24 cellular contexts compared by ENCODE assay signal in the genomic region with DNA sequence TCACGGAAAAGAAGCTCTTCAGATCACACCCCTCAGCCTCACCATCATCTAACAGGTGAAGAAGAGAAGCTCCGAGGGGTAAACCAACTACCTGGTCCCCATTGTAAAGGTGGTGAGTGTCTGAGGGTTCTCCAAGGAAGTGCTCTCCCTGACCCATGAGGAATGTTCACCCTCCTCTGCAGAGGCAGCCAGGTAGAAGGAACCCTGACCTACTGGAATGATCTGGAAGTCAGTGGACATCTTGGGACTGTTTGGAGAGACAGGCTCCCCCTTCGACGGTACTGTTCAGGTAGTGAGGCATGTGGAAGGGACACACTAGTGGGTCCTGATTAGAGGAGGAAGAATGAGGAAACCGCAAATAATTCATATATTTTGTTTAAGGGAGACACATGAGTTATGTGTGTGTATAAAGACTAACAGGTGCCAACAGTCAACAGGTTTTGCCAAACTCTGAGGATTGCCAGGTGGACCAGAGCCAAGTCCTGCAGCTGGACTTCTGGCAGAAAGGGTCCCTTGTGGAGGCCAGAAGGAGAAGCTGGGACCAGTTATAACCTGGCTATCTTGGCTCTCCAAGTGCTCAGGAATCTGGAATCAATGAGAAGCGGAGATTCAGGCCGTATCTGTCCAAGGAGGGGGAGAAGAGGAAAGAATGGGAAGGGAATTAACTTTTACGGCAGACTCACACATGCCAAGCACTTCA. TPM values are rescaled to one million over a fixed set of nuclear protein-coding genes. Genes with fewer than 3 reads are reported as not detected.
DNase-seq lines count a peak whose midpoint lies in the region; ATAC-seq and TF ChIP-seq lines count a peak whose summit lies in the region.
"Had no signal": no experiment of that assay in that cellular context is flagged by ENCODE, and none has a peak within 500 bp of the region (broad histone marks: within the 10 kb centered on the region; RNA-seq: fewer than 3 reads in every experiment).

No MANE protein-coding gene starts in this region.

- H3K4me3 Mint-ChIP-seq in stimulated activated naive B cell treated with anti-CD40 and anti-IgM and Interleukin-4, amounts not matched to agents 10 μg/mL and 1 μg/mL and 100 μg/mL, for 72 hours = no peak overlapping the region
- no peak overlapping the region for H3K4me3 Mint-ChIP-seq in WTC11
- H3K4me3 Mint-ChIP-seq: H9, natural killer cell had no signal

- H3K4me3 ChIP-seq in MG63 (no peak overlapping the region), left lung (no peak overlapping the region)
- H3K4me3 ChIP-seq: psoas muscle, smooth muscle cell had no signal

- DNase-seq in MG63 = peak; percentile 56
- peak; percentile 45 for DNase-seq in NCI-H774 (lab: John Stamatoyannopoulos, UW)
- DNase-seq in fibroblast of gingiva (ENCODE audit: low read depth) = peak; percentile 24
- DNase-seq in stimulated activated naive B cell treated with anti-CD40 and anti-IgM and Interleukin-4, amounts not matched to agents 10 μg/mL and 1 μg/mL and 100 μg/mL, for 72 hours = no peak
- DNase-seq in WTC11 (ENCODE audit: low spot score) = no peak
- no peak for DNase-seq in activated CD4-positive, alpha-beta T cell treated with anti-CD3 and anti-CD28 coated beads for 48 hours
- DNase-seq in left lung = no peak
- DNase-seq: activated CD4-positive, CD25-positive, alpha-beta regulatory T cell treated with anti-CD3 and anti-CD28 coated beads, Interleukin-2, amount 50 U/mL, for 72 hours; activated CD8-positive, alpha-beta memory T cell treated with anti-CD3 and anti-CD28 coated beads for 24 hours; activated T-cell treated with anti-CD3 and anti-CD28 coated beads, Interleukin-2, amount 50 U/mL, for 48 hours; aorta; Caco-2; effector CD4-positive, alpha-beta T cell; glutamatergic neuron; H9; Kasumi-1; natural killer cell; NCI-H1417 treated with DMSO at 0.1 percent for 48 hours; psoas muscle; stimulated activated CD4-positive, alpha-beta T cell treated with anti-CD3 and anti-CD28 coated beads, Interleukin-4, amount 100 ng/mL, for 24 hours; T1000 had no signal

- TF ChIP-seq CTCF in WTC11 (IDR thresholded peaks at IDR 0.05) = no peak
- no peak for TF ChIP-seq CTCF in left lung (IDR thresholded peaks at IDR 0.05)

- POLR2A ChIA-PET in WTC11 (lab: Charles Lee) = no interaction called here

- H3K36me3 Mint-ChIP-seq in stimulated activated naive B cell treated with anti-CD40 and anti-IgM and Interleukin-4, amounts not matched to agents 10 μg/mL and 1 μg/mL and 100 μg/mL, for 72 hours = no peaks in the 10 kb centered on the region
- H3K36me3 Mint-ChIP-seq in WTC11 = no peaks in the 10 kb centered on the region
- H3K36me3 Mint-ChIP-seq: activated naive CD4-positive, alpha-beta T cell treated with anti-CD3 and anti-CD28 coated beads, Interleukin-2, amount 50 U/mL, for 24 hours; natural killer cell had no signal

- no peaks in the 10 kb centered on the region for H3K9me3 Mint-ChIP-seq in stimulated activated naive B cell treated with anti-CD40 and anti-IgM and Interleukin-4, amounts not matched to agents 10 μg/mL and 1 μg/mL and 100 μg/mL, for 72 hours
- no peaks in the 10 kb centered on the region for H3K9me3 Mint-ChIP-seq in WTC11
- H3K9me3 Mint-ChIP-seq: activated naive CD4-positive, alpha-beta T cell treated with anti-CD3 and anti-CD28 coated beads, Interleukin-2, amount 50 U/mL, for 24 hours; H9; natural killer cell had no signal

- H3K27me3 ChIP-seq in MG63 (no peaks in the 10 kb centered on the region), left lung (peaks cover 0 to 12% of the 10 kb centered on the region in 2 donors)

- H3K36me3 ChIP-seq in MG63 (no peaks in the 10 kb centered on the region), left lung (no peaks in the 10 kb centered on the region)

- intact Hi-C loops in left lung (cut with DNase I) = no loop called here

- H3K27ac ChIP-seq in left lung = no peak overlapping the region
- H3K27ac ChIP-seq: psoas muscle had no signal

- H3K27ac Mint-ChIP-seq in stimulated activated naive B cell treated with anti-CD40 and anti-IgM and Interleukin-4, amounts not matched to agents 10 μg/mL and 1 μg/mL and 100 μg/mL, for 72 hours = peak overlapping the region; percentile 44
- H3K27ac Mint-ChIP-seq in WTC11 = no peak overlapping the region
- H3K27ac Mint-ChIP-seq: activated naive CD4-positive, alpha-beta T cell treated with anti-CD3 and anti-CD28 coated beads, Interleukin-2, amount 50 U/mL, for 24 hours; H9; natural killer cell had no signal

- ATAC-seq in stimulated activated naive B cell treated with anti-CD40 and anti-IgM and Interleukin-4, amounts not matched to agents 10 μg/mL and 1 μg/mL and 100 μg/mL, for 72 hours (replicated peaks) = no peak
- ATAC-seq in WTC11 (no peak), left lung (no peak)
- ATAC-seq: natural killer cell, Panc1, psoas muscle had no signal

- no peaks in the 10 kb centered on the region for H3K9me3 ChIP-seq in MG63
- no peaks in the 10 kb centered on the region for H3K9me3 ChIP-seq in left lung
- H3K9me3 ChIP-seq: Caco-2, psoas muscle had no signal

- CTCF ChIA-PET in WTC11 (lab: Charles Lee) = no interaction called here

- H3K27me3 Mint-ChIP-seq in stimulated activated naive B cell treated with anti-CD40 and anti-IgM and Interleukin-4, amounts not matched to agents 10 μg/mL and 1 μg/mL and 100 μg/mL, for 72 hours = peaks cover 18 to 32% of the 10 kb centered on the region in 2 donors
- peaks cover 26% of the 10 kb centered on the region for H3K27me3 Mint-ChIP-seq in WTC11 (ENCODE audit: low read depth)

- peaks cover 10 to 21% of the 10 kb centered on the region in 2 donors for H3K4me1 Mint-ChIP-seq in stimulated activated naive B cell treated with anti-CD40 and anti-IgM and Interleukin-4, amounts not matched to agents 10 μg/mL and 1 μg/mL and 100 μg/mL, for 72 hours
- peaks cover 22% of the 10 kb centered on the region for H3K4me1 Mint-ChIP-seq in WTC11

- H3K4me1 ChIP-seq in left lung = peaks cover 12 to 23% of the 10 kb centered on the region in 2 donors
- H3K4me1 ChIP-seq: Caco-2 had no signal

TF ChIP-seq in WTC11, 78 proteins besides CTCF, POLR2A, EP300 and RAD21:
- TF ChIP-seq, protein P1, sequence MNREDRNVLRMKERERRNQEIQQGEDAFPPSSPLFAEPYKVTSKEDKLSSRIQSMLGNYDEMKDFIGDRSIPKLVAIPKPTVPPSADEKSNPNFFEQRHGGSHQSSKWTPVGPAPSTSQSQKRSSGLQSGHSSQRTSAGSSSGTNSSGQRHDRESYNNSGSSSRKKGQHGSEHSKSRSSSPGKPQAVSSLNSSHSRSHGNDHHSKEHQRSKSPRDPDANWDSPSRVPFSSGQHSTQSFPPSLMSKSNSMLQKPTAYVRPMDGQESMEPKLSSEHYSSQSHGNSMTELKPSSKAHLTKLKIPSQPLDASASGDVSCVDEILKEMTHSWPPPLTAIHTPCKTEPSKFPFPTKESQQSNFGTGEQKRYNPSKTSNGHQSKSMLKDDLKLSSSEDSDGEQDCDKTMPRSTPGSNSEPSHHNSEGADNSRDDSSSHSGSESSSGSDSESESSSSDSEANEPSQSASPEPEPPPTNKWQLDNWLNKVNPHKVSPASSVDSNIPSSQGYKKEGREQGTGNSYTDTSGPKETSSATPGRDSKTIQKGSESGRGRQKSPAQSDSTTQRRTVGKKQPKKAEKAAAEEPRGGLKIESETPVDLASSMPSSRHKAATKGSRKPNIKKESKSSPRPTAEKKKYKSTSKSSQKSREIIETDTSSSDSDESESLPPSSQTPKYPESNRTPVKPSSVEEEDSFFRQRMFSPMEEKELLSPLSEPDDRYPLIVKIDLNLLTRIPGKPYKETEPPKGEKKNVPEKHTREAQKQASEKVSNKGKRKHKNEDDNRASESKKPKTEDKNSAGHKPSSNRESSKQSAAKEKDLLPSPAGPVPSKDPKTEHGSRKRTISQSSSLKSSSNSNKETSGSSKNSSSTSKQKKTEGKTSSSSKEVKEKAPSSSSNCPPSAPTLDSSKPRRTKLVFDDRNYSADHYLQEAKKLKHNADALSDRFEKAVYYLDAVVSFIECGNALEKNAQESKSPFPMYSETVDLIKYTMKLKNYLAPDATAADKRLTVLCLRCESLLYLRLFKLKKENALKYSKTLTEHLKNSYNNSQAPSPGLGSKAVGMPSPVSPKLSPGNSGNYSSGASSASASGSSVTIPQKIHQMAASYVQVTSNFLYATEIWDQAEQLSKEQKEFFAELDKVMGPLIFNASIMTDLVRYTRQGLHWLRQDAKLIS (CRISPR knock-in tag; IDR thresholded peaks at IDR 0.05; ENCODE audit: borderline replicate concordance) = no peak
- TF ChIP-seq, protein P2, sequence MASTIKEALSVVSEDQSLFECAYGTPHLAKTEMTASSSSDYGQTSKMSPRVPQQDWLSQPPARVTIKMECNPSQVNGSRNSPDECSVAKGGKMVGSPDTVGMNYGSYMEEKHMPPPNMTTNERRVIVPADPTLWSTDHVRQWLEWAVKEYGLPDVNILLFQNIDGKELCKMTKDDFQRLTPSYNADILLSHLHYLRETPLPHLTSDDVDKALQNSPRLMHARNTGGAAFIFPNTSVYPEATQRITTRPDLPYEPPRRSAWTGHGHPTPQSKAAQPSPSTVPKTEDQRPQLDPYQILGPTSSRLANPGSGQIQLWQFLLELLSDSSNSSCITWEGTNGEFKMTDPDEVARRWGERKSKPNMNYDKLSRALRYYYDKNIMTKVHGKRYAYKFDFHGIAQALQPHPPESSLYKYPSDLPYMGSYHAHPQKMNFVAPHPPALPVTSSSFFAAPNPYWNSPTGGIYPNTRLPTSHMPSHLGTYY (CRISPR knock-in tag; IDR thresholded peaks at IDR 0.05) = no peak
- TF ChIP-seq, protein P3, sequence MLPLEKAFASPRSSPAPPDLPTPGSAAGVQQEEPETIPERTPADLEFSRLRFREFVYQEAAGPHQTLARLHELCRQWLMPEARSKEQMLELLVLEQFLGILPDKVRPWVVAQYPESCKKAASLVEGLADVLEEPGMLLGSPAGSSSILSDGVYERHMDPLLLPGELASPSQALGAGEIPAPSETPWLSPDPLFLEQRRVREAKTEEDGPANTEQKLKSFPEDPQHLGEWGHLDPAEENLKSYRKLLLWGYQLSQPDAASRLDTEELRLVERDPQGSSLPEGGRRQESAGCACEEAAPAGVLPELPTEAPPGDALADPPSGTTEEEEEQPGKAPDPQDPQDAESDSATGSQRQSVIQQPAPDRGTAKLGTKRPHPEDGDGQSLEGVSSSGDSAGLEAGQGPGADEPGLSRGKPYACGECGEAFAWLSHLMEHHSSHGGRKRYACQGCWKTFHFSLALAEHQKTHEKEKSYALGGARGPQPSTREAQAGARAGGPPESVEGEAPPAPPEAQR (CRISPR knock-in tag; IDR thresholded peaks at IDR 0.05) = no peak

RNA-seq across cellular contexts. Expression of a gene that starts 3.0 kb away (rescaled TPM):
- total RNA-seq in MG63 (2014; rRNA removed; shearing (Covaris generic); ENCODE audit: low replicate concordance) = 2.3 and 2.5 TPM in 2 replicates
- total RNA-seq in WTC11 (2021) = 15.9 to 18.4 TPM (median 16.9 TPM) in 3 replicates
- 10 to 100 TPM in 1 of 2 donors, 1 to 10 TPM in 1; 9.9 to 14.1 TPM for total RNA-seq in left lung

RNA-seq across cellular contexts. Expression of a gene that starts 52.6 kb away (rescaled TPM):
- total RNA-seq in MG63 (2014; rRNA removed; shearing (Covaris generic); ENCODE audit: low replicate concordance) = 3.2 and 3.8 TPM in 2 replicates
- 13.6 to 23.8 TPM (median 14.7 TPM) in 3 replicates for total RNA-seq in WTC11 (2021)
- total RNA-seq in left lung = 10 to 100 TPM; 20.8 to 28.3 TPM

RNA-seq across cellular contexts. Expression of a gene that starts 57.2 kb away (rescaled TPM):
- 0.03 and 0.37 TPM in 2 replicates for total RNA-seq in MG63 (2014; rRNA removed; shearing (Covaris generic); ENCODE audit: low replicate concordance)
- total RNA-seq in WTC11 (2021) (26.1 to 28.5 TPM (median 27.4 TPM) in 3 replicates), left lung (10 to 100 TPM; 11.9 to 16.2 TPM)

Comparison
In these comparisons a context has a peak if more than half of its experiments do, and no peak if none do; other contexts are left out.
1. DNase-seq: peak in MG63 (single experiment), NCI-H774 (single experiment) and fibroblast of gingiva (single experiment); none in stimulated activated naive B cell treated with anti-CD40 and anti-IgM and Interleukin-4, amounts not matched to agents 10 μg/mL and 1 μg/mL and 100 μg/mL, for 72 hours (single experiment), WTC11 (single experiment), activated CD4-positive, alpha-beta T cell treated with anti-CD3 and anti-CD28 coated beads for 48 hours (single experiment) and left lung (0 of 2).